18 cellular contexts compared by ENCODE assay signal in genomic region chr15:75779504-75779903, GRCh38.
DNase-seq lines count a peak whose midpoint lies in the region; ATAC-seq and TF ChIP-seq lines count a peak whose summit lies in the region.
"Had no signal": no experiment of that assay in that cellular context is flagged by ENCODE, and none has a peak within 500 bp of the region (broad histone marks: within the 10 kb centered on the region; RNA-seq: fewer than 3 reads in every experiment).

No MANE protein-coding gene starts in this region.

- CTCF ChIA-PET in activated CD8-positive, alpha-beta memory T cell treated with anti-CD3 and anti-CD28 coated beads, Interleukin-2, amount 10 ng/mL, durations not matched to agents 7 days and 5 days (lab: Charles Lee), result no interaction called here

- H2BK5ac ChIP-seq in trophoblast cell (ENCODE audit: low read depth, low read length, poor library complexity) (no peak overlapping the region), neuronal stem cell (ENCODE audit: low read length) (no peak overlapping the region)

- H2AFZ ChIP-seq in trophoblast cell (ENCODE audit: insufficient read depth, low read length, poor library complexity) (no peak overlapping the region), neuronal stem cell (ENCODE audit: low read length) (no peak overlapping the region)
- H2AFZ ChIP-seq: GM23248 had no signal

- H4K91ac ChIP-seq in trophoblast cell (ENCODE audit: low read depth, low read length) (no peak overlapping the region), neuronal stem cell (ENCODE audit: low read depth, low read length, poor library complexity) (no peak overlapping the region)

- H3K36me3 Mint-ChIP-seq in activated CD8-positive, alpha-beta memory T cell treated with anti-CD3 and anti-CD28 coated beads, Interleukin-2, amount 10 ng/mL, durations not matched to agents 7 days and 5 days, result no peaks in the 10 kb centered on the region
- H3K36me3 Mint-ChIP-seq: CD4-positive, alpha-beta memory T cell had no signal

- H3K4me1 ChIP-seq in trophoblast cell (ENCODE audit: control insufficient read depth in 1 of 2, insufficient read depth in 2 of 2, low read length in 2 of 2) (peaks cover 11 to 16% of the 10 kb centered on the region in 2 experiments), neuronal stem cell (ENCODE audit: control insufficient read depth in 2 of 2, insufficient read depth in 1 of 2, low read depth in 1 of 2, low read length in 2 of 2) (peaks cover 3 to 4% of the 10 kb centered on the region in 2 donors)

- H3K79me1 ChIP-seq in trophoblast cell (ENCODE audit: low read length), result peaks cover 7% of the 10 kb centered on the region
- no peaks in the 10 kb centered on the region for H3K79me1 ChIP-seq in neuronal stem cell (ENCODE audit: low read depth, low read length)

- H3K4me2 ChIP-seq in trophoblast cell (ENCODE audit: low read length) (no peak overlapping the region), neuronal stem cell (ENCODE audit: insufficient read depth, low read length, poor library complexity, severe bottlenecking) (no peak overlapping the region)

- H3K4ac ChIP-seq in trophoblast cell (ENCODE audit: low read depth, low read length) (no peak overlapping the region), neuronal stem cell (ENCODE audit: low read length) (no peak overlapping the region)

- H3K9me3 ChIP-seq in trophoblast cell (ENCODE audit: insufficient read depth, low read depth, low read length) (no peaks in the 10 kb centered on the region), neuronal stem cell (replicated peaks in 1 of 2; ENCODE audit: control insufficient read depth in 2 of 2, insufficient read depth in 1 of 2, low read depth in 1 of 2, low read length in 2 of 2) (no peaks in the 10 kb centered on the region)

- no peak for ATAC-seq in activated CD8-positive, alpha-beta memory T cell treated with anti-CD3 and anti-CD28 coated beads, Interleukin-2, amount 10 ng/mL, durations not matched to agents 7 days and 5 days
- no peak for ATAC-seq in left lobe of liver
- no peak for ATAC-seq in HG02763 (IDR thresholded peaks at IDR 0.05; ENCODE audit: unreplicated experiment)
- no peak for ATAC-seq in SK-N-SH treated with all-trans-retinoic acid at 6 μM for 48 hours

- H3K79me2 ChIP-seq in trophoblast cell (ENCODE audit: control insufficient read depth, insufficient read depth, low read length, poor library complexity), result peaks cover 2% of the 10 kb centered on the region

- peak overlapping the region; percentile 25 for H2BK120ac ChIP-seq in trophoblast cell (ENCODE audit: insufficient read depth, low read length, poor library complexity)
- H2BK120ac ChIP-seq in neuronal stem cell (ENCODE audit: low read depth, low read length), result no peak overlapping the region

- H3K27me3 ChIP-seq in trophoblast cell (ENCODE audit: insufficient read depth, low read length) (no peaks in the 10 kb centered on the region), neuronal stem cell (ENCODE audit: control insufficient read depth in 3 of 3, insufficient read depth in 3 of 3, low read depth in 1 of 3, low read length in 3 of 3) (peaks cover 0 to 34% (median 0%) of the 10 kb centered on the region in 3 experiments)

- no peak overlapping the region for H3K27ac Mint-ChIP-seq in activated CD8-positive, alpha-beta memory T cell treated with anti-CD3 and anti-CD28 coated beads, Interleukin-2, amount 10 ng/mL, durations not matched to agents 7 days and 5 days

- peak; percentile 7 for DNase-seq in activated CD8-positive, alpha-beta memory T cell treated with anti-CD3 and anti-CD28 coated beads, Interleukin-2, amount 10 ng/mL, durations not matched to agents 7 days and 5 days
- no peak for DNase-seq in activated CD8-positive, alpha-beta memory T cell treated with anti-CD3 and anti-CD28 coated beads, Interleukin-2, amount 50 U/mL, for 48 hours
- DNase-seq in left lobe of liver (ENCODE audit: low spot score) (peak; percentile 15), trophoblast cell (no peak), ureter (ENCODE audit: low spot score) (peak; percentile 4), neuronal stem cell (ENCODE audit: low spot score) (no peak)
- DNase-seq: C1 segment of cervical spinal cord; Calu3; CD4-positive, alpha-beta memory T cell; COR-L47; DMS53; DMS79 treated with DMSO at 0.1 percent for 48 hours; GF-D8; GM23248; H7; HCEC 1CT had no signal

- H3K27me3 Mint-ChIP-seq in activated CD8-positive, alpha-beta memory T cell treated with anti-CD3 and anti-CD28 coated beads, Interleukin-2, amount 10 ng/mL, durations not matched to agents 7 days and 5 days, result peaks cover 37% of the 10 kb centered on the region

- H3K18ac ChIP-seq in trophoblast cell (ENCODE audit: low read length) (no peak overlapping the region), neuronal stem cell (ENCODE audit: low read length) (no peak overlapping the region)

- no peak overlapping the region for H3K4me3 Mint-ChIP-seq in activated CD8-positive, alpha-beta memory T cell treated with anti-CD3 and anti-CD28 coated beads, Interleukin-2, amount 10 ng/mL, durations not matched to agents 7 days and 5 days
- H3K4me3 Mint-ChIP-seq: CD4-positive, alpha-beta memory T cell had no signal

- H3K36me3 ChIP-seq in trophoblast cell (ENCODE audit: control insufficient read depth in 1 of 2, insufficient read depth in 2 of 2, low read length in 2 of 2) (no peaks in the 10 kb centered on the region), neuronal stem cell (replicated peaks in 1 of 2; ENCODE audit: control insufficient read depth in 2 of 2, insufficient read depth in 2 of 2, low read length in 2 of 2) (no peaks in the 10 kb centered on the region)

- peaks cover 6% of the 10 kb centered on the region for H3K4me1 Mint-ChIP-seq in activated CD8-positive, alpha-beta memory T cell treated with anti-CD3 and anti-CD28 coated beads, Interleukin-2, amount 10 ng/mL, durations not matched to agents 7 days and 5 days
- H3K4me1 Mint-ChIP-seq: CD4-positive, alpha-beta memory T cell had no signal

- H4K8ac ChIP-seq in trophoblast cell (ENCODE audit: low read depth, low read length) (no peak overlapping the region), neuronal stem cell (ENCODE audit: low read depth, low read length) (no peak overlapping the region)

- H2AK5ac ChIP-seq in trophoblast cell (ENCODE audit: low read length), result no peak overlapping the region
- H2AK5ac ChIP-seq in neuronal stem cell (ENCODE audit: low read depth, low read length), result no peak overlapping the region

- H3K9ac ChIP-seq in trophoblast cell (ENCODE audit: low read length) (no peak overlapping the region), neuronal stem cell (ENCODE audit: low read depth, low read length, poor library complexity) (no peak overlapping the region)
- H3K9ac ChIP-seq: GM23248 had no signal

- H3K4me3 ChIP-seq in trophoblast cell (ENCODE audit: low read depth, low read length) (no peak overlapping the region), neuronal stem cell (ENCODE audit: low read length in 2 of 2) (no peak overlapping the region)
- H3K4me3 ChIP-seq: GM23248 had no signal

- no peak overlapping the region for H2BK15ac ChIP-seq in neuronal stem cell (ENCODE audit: low read length)

- no peak overlapping the region for H3K27ac ChIP-seq in trophoblast cell (ENCODE audit: low read depth, low read length)
- H3K27ac ChIP-seq in neuronal stem cell (replicated peaks; ENCODE audit: low read length), result no peak overlapping the region
- H3K27ac ChIP-seq: GM23248 had no signal

- no CpG with 5 or more reads among the region's 5 CpGs for WGBS in trophoblast cell (ENCODE audit: extremely low coverage, insufficient coverage, insufficient read length)
- no CpG with 5 or more reads among the region's 5 CpGs for WGBS in neuronal stem cell (ENCODE audit: extremely low coverage in 2 of 2, insufficient read length in 2 of 2, insufficient replicate concordance in 1 of 2), 2 donors

- H2BK12ac ChIP-seq in trophoblast cell (ENCODE audit: low read length) (no peak overlapping the region), neuronal stem cell (ENCODE audit: low read length) (no peak overlapping the region)

- H3K9me3 Mint-ChIP-seq in activated CD8-positive, alpha-beta memory T cell treated with anti-CD3 and anti-CD28 coated beads, Interleukin-2, amount 10 ng/mL, durations not matched to agents 7 days and 5 days (ENCODE audit: low read depth), result no peaks in the 10 kb centered on the region
- H3K9me3 Mint-ChIP-seq: CD4-positive, alpha-beta memory T cell had no signal

- no peak overlapping the region for H4K12ac ChIP-seq in trophoblast cell (ENCODE audit: low read depth, low read length)

- no peak overlapping the region for H3K14ac ChIP-seq in trophoblast cell (ENCODE audit: low read length)
- no peak overlapping the region for H3K14ac ChIP-seq in neuronal stem cell (ENCODE audit: low read length)

- H3K23ac ChIP-seq in trophoblast cell (ENCODE audit: low read length), result no peak overlapping the region
- no peak overlapping the region for H3K23ac ChIP-seq in neuronal stem cell (ENCODE audit: low read depth, low read length, poor library complexity)

TF ChIP-seq in SK-N-SH treated with all-trans-retinoic acid at 6 μM for 48 hours, 23 proteins besides CTCF, POLR2A, EP300 and RAD21:
- no peak for TF ChIP-seq ZNF70 (CRISPR knock-in tag; IDR thresholded peaks at IDR 0.05)
TF ChIP-seq in SK-N-SH treated with all-trans-retinoic acid at 6 μM for 48 hours: peak in this region for 0.

Comparison
In these comparisons a context has a peak if more than half of its experiments do, and no peak if none do; other contexts are left out.
1. DNase-seq: peak in activated CD8-positive, alpha-beta memory T cell treated with anti-CD3 and anti-CD28 coated beads, Interleukin-2, amount 10 ng/mL, durations not matched to agents 7 days and 5 days (single experiment), left lobe of liver (single experiment) and ureter (single experiment); none in activated CD8-positive, alpha-beta memory T cell treated with anti-CD3 and anti-CD28 coated beads, Interleukin-2, amount 50 U/mL, for 48 hours (single experiment), trophoblast cell (0 of 2) and neuronal stem cell (single experiment).